In genomic region chr14:49999216-49999761, GRCh38 we compare ENCODE assay signal across 8 cellular contexts.
DNase-seq lines count a peak whose midpoint lies in the region; ATAC-seq and TF ChIP-seq lines count a peak whose summit lies in the region.

No MANE protein-coding gene starts in this region.

- H2AFZ ChIP-seq in GM23248 = no peak overlapping the region

- peaks cover 72% of the 10 kb centered on the region for H3K4me1 ChIP-seq in GM23248 (ENCODE audit: insufficient read depth)

- no peaks in the 10 kb centered on the region for H3K27me3 Mint-ChIP-seq in mesothelial cell of epicardium (ENCODE audit: low read depth)
- no peaks in the 10 kb centered on the region for H3K27me3 Mint-ChIP-seq in stimulated activated naive B cell treated with anti-CD40 and anti-IgM and Interleukin-4, amounts not matched to agents 10 μg/mL and 1 μg/mL and 100 μg/mL, for 72 hours

- no peaks in the 10 kb centered on the region for H3K9me2 ChIP-seq in GM23248 (ENCODE audit: insufficient read depth)

- no peaks in the 10 kb centered on the region for H3K27me3 ChIP-seq in GM23248 (replicated peaks; ENCODE audit: insufficient read depth)

- no peaks in the 10 kb centered on the region for H3K79me2 ChIP-seq in GM23248 (ENCODE audit: insufficient read depth)

- peak; percentile 74 for DNase-seq in GF-D8 (lab: John Stamatoyannopoulos, UW)
- DNase-seq in GM23248 = peak; percentile 95
- peak; percentile 74 for DNase-seq in LoVo (ENCODE audit: low spot score)
- peak; percentile 54 to 65 for DNase-seq in activated CD4-positive, alpha-beta T cell treated with anti-CD3 and anti-CD28 coated beads for 4 hours
- peak; percentile 81 for DNase-seq in dedifferentiated amniotic fluid mesenchymal stem cell (ENCODE audit: extremely low spot score)
- no peak for DNase-seq in mesothelial cell of epicardium (ENCODE audit: low spot score in 2 of 2, unreplicated experiment in 2 of 2)
- DNase-seq in stimulated activated naive B cell treated with anti-CD40 and anti-IgM and Interleukin-4, amounts not matched to agents 10 μg/mL and 1 μg/mL and 100 μg/mL, for 72 hours = peak; percentile 68
- no peak for DNase-seq in NCI-H524 (lab: John Stamatoyannopoulos, UW)

- peak overlapping the region; percentile 92 for H3K27ac ChIP-seq in GM23248

- no peak overlapping the region for H3K4me3 Mint-ChIP-seq in mesothelial cell of epicardium
- H3K4me3 Mint-ChIP-seq in stimulated activated naive B cell treated with anti-CD40 and anti-IgM and Interleukin-4, amounts not matched to agents 10 μg/mL and 1 μg/mL and 100 μg/mL, for 72 hours = peak overlapping the region; percentile 79 to 81

- H3K36me3 Mint-ChIP-seq in mesothelial cell of epicardium = no peaks in the 10 kb centered on the region
- no peaks in the 10 kb centered on the region for H3K36me3 Mint-ChIP-seq in stimulated activated naive B cell treated with anti-CD40 and anti-IgM and Interleukin-4, amounts not matched to agents 10 μg/mL and 1 μg/mL and 100 μg/mL, for 72 hours

- H3K4me3 ChIP-seq in GM23248 = peak overlapping the region; percentile 44

- peak overlapping the region; percentile 82 for H3K4me2 ChIP-seq in GM23248 (ENCODE audit: unreplicated experiment)

- 0% methylated on average over 4 of the region's 4 CpGs for WGBS in GM23248 (ENCODE audit: low coverage in 1 of 2, low lambda C conversion rate in 2 of 2, missing lambda C conversion rate in 2 of 2), 2 experiments

- no peaks in the 10 kb centered on the region for H4K20me1 ChIP-seq in GM23248 (ENCODE audit: insufficient read depth)

- peaks cover 53% of the 10 kb centered on the region for H3K4me1 Mint-ChIP-seq in mesothelial cell of epicardium
- peaks cover 43 to 49% of the 10 kb centered on the region in 2 donors for H3K4me1 Mint-ChIP-seq in stimulated activated naive B cell treated with anti-CD40 and anti-IgM and Interleukin-4, amounts not matched to agents 10 μg/mL and 1 μg/mL and 100 μg/mL, for 72 hours

- H3K9me3 Mint-ChIP-seq in mesothelial cell of epicardium = no peaks in the 10 kb centered on the region
- no peaks in the 10 kb centered on the region for H3K9me3 Mint-ChIP-seq in stimulated activated naive B cell treated with anti-CD40 and anti-IgM and Interleukin-4, amounts not matched to agents 10 μg/mL and 1 μg/mL and 100 μg/mL, for 72 hours

- ATAC-seq in stimulated activated naive B cell treated with anti-CD40 and anti-IgM and Interleukin-4, amounts not matched to agents 10 μg/mL and 1 μg/mL and 100 μg/mL, for 72 hours (replicated peaks) = peak; percentile 62 to 63

- peak overlapping the region; percentile 84 for H3K9ac ChIP-seq in GM23248

- peak overlapping the region; percentile 98 for H3K27ac Mint-ChIP-seq in mesothelial cell of epicardium
- peak overlapping the region; percentile 98 for H3K27ac Mint-ChIP-seq in stimulated activated naive B cell treated with anti-CD40 and anti-IgM and Interleukin-4, amounts not matched to agents 10 μg/mL and 1 μg/mL and 100 μg/mL, for 72 hours

- H3F3A ChIP-seq in GM23248 (ENCODE audit: insufficient read depth) = peaks cover 62% of the 10 kb centered on the region

- in situ Hi-C loops in GM23248 (cut with MboI) = no loop called here

- no peaks in the 10 kb centered on the region for H3K36me3 ChIP-seq in GM23248 (ENCODE audit: low read depth)

- TF ChIP-seq CTCF in mesothelial cell of epicardium (IDR thresholded peaks at IDR 0.05; ENCODE audit: unreplicated experiment) = no peak

- no peaks in the 10 kb centered on the region for H3K9me3 ChIP-seq in GM23248 (ENCODE audit: low read depth)

Comparison
In these comparisons a context has a peak if more than half of its experiments do, and no peak if none do; other contexts are left out.
1. DNase-seq: peak in GF-D8 (single experiment), GM23248 (single experiment), LoVo (single experiment), activated CD4-positive, alpha-beta T cell treated with anti-CD3 and anti-CD28 coated beads for 4 hours (2 of 2), dedifferentiated amniotic fluid mesenchymal stem cell (single experiment) and stimulated activated naive B cell treated with anti-CD40 and anti-IgM and Interleukin-4, amounts not matched to agents 10 μg/mL and 1 μg/mL and 100 μg/mL, for 72 hours (single experiment); none in mesothelial cell of epicardium (0 of 2) and NCI-H524 (0 of 2).